ENCODE assay signal across 16 cellular contexts in the genomic region with DNA sequence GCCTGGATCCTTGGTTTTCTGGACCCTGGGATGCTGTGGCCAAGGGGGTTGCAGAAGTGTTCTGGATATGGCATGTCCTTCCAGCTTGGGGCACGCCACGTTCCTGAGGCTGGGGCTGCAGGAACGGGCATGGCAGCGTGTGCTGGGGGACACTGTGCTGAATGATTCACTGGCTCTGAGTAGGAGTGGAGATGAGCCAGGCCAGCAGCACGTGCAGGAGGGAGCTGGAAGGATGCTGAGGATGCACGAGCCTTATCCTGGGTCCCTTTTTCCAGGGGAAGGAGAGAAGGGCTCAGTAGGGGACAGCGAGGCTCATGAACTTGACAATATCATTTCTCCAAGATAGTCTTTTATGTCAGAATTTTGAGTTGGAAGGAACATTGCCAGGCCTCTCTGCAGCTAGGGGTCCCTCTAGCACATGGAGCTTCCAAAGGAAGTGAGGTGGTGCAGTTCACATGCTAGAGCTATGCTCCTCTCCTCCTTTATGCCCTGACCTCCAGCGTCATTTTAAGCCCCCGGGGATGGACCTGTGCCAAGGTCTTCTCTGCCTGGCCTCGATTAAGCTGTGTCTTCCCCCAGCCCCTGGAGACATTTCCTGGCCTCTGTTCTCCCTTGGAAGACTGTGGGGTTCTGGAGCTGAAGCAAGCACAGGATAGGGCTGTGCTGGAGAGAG.
DNase-seq lines count a peak whose midpoint lies in the region; FAIRE-seq and TF ChIP-seq lines count a peak whose summit lies in the region.
"Had no signal": no experiment of that assay in that cellular context is flagged by ENCODE, and none has a peak within 500 bp of the region (broad histone marks: within the 10 kb centered on the region; RNA-seq: fewer than 3 reads in every experiment).

No MANE protein-coding gene starts in this region.

- no peaks in the 10 kb centered on the region for H3K36me3 ChIP-seq in OCI-LY3 (replicated peaks; ENCODE audit: low read depth, low read length)
- H3K36me3 ChIP-seq in neuronal stem cell (replicated peaks in 1 of 2; ENCODE audit: control insufficient read depth in 2 of 2, insufficient read depth in 2 of 2, low read length in 2 of 2), result no peaks in the 10 kb centered on the region

- peak; percentile 11 for DNase-seq in NCI-H1694 treated with DMSO at 0.1 percent for 48 hours (lab: John Stamatoyannopoulos, UW)
- no peak for DNase-seq in NCI-H1694 (lab: John Stamatoyannopoulos, UW)
- DNase-seq in dermis blood vessel endothelial cell, result peak; percentile 52
- DNase-seq in neuronal stem cell (ENCODE audit: low spot score), result no peak
- no peak for DNase-seq in SKM-1 treated with dmso at 0.1 percent for 144 hours (lab: John Stamatoyannopoulos, UW; ENCODE audit: unreplicated experiment)
- DNase-seq in activated CD4-positive, alpha-beta memory T cell treated with anti-CD3 and anti-CD28 coated beads, Interleukin-2, amount 10 ng/mL, durations not matched to agents 7 days and 5 days, result no peak
- DNase-seq in RCC 7860 (ENCODE audit: low spot score), result no peak
- DNase-seq: COR-L47; NCI-H2171; stimulated activated CD4-positive, alpha-beta T cell treated with anti-CD3 and anti-CD28 coated beads, Interleukin-1b, Interleukin-23, amount 100 ng/mL, for 48 hours; T-helper 2 cell had no signal

- TF ChIP-seq CTCF in OCI-LY3 (IDR thresholded peaks at IDR 0.05; ENCODE audit: low read depth, low read length), result peak; percentile 33

- H2BK5ac ChIP-seq in neuronal stem cell (ENCODE audit: low read length), result no peak overlapping the region

- H3K9me3 ChIP-seq in OCI-LY3 (ENCODE audit: insufficient read depth, low read length) (no peaks in the 10 kb centered on the region), neuronal stem cell (replicated peaks in 1 of 2; ENCODE audit: control insufficient read depth in 2 of 2, insufficient read depth in 1 of 2, low read depth in 1 of 2, low read length in 2 of 2) (no peaks in the 10 kb centered on the region)

- H4K8ac ChIP-seq in neuronal stem cell (ENCODE audit: low read depth, low read length), result no peak overlapping the region

- POLR2A ChIA-PET in activated CD4-positive, alpha-beta memory T cell treated with anti-CD3 and anti-CD28 coated beads, Interleukin-2, amount 10 ng/mL, durations not matched to agents 7 days and 5 days (lab: Charles Lee), result no interaction called here

- 0 out of 2 replicates have a peak overlapping the region, but pooled peaks have one; percentile 48 for H3K4me2 ChIP-seq in OCI-LY3 (ENCODE audit: low read length)
- no peak overlapping the region for H3K4me2 ChIP-seq in neuronal stem cell (ENCODE audit: insufficient read depth, low read length, poor library complexity, severe bottlenecking)

- H3K27ac Mint-ChIP-seq in activated CD4-positive, alpha-beta memory T cell treated with anti-CD3 and anti-CD28 coated beads, Interleukin-2, amount 10 ng/mL, durations not matched to agents 7 days and 5 days, result no peak overlapping the region
- H3K27ac Mint-ChIP-seq: activated naive CD4-positive, alpha-beta T cell treated with anti-CD3 and anti-CD28 coated beads, Interleukin-2, amount 50 U/mL, for 72 hours; type B pancreatic cell had no signal

- H3K4me3 ChIP-seq in OCI-LY3 (ENCODE audit: low read length) (no peak overlapping the region), neuronal stem cell (ENCODE audit: low read length in 2 of 2) (no peak overlapping the region)

- H2AFZ ChIP-seq in OCI-LY3 (ENCODE audit: low read depth, low read length) (no peak overlapping the region), neuronal stem cell (ENCODE audit: low read length) (no peak overlapping the region)

- no peak overlapping the region for H4K91ac ChIP-seq in neuronal stem cell (ENCODE audit: low read depth, low read length, poor library complexity)

- peak overlapping the region; percentile 38 for H3K23ac ChIP-seq in neuronal stem cell (ENCODE audit: low read depth, low read length, poor library complexity)

- H3K9me3 Mint-ChIP-seq in activated CD4-positive, alpha-beta memory T cell treated with anti-CD3 and anti-CD28 coated beads, Interleukin-2, amount 10 ng/mL, durations not matched to agents 7 days and 5 days, result no peaks in the 10 kb centered on the region
- H3K9me3 Mint-ChIP-seq: activated naive CD4-positive, alpha-beta T cell treated with anti-CD3 and anti-CD28 coated beads, Interleukin-2, amount 50 U/mL, for 72 hours; type B pancreatic cell had no signal

- no peak overlapping the region for H3K4ac ChIP-seq in neuronal stem cell (ENCODE audit: low read length)

- peak overlapping the region; percentile 59 for H2AK5ac ChIP-seq in neuronal stem cell (ENCODE audit: low read depth, low read length)

- no peaks in the 10 kb centered on the region for H3K27me3 Mint-ChIP-seq in activated CD4-positive, alpha-beta memory T cell treated with anti-CD3 and anti-CD28 coated beads, Interleukin-2, amount 10 ng/mL, durations not matched to agents 7 days and 5 days
- H3K27me3 Mint-ChIP-seq: type B pancreatic cell had no signal

- no peak overlapping the region for H2BK12ac ChIP-seq in neuronal stem cell (ENCODE audit: low read length)

- no peaks in the 10 kb centered on the region for H3K79me1 ChIP-seq in neuronal stem cell (ENCODE audit: low read depth, low read length)

- no peak overlapping the region for H3K9ac ChIP-seq in OCI-LY3 (ENCODE audit: low read length)
- no peak overlapping the region for H3K9ac ChIP-seq in neuronal stem cell (ENCODE audit: low read depth, low read length, poor library complexity)

- peaks cover 1% of the 10 kb centered on the region for H3K4me1 Mint-ChIP-seq in activated CD4-positive, alpha-beta memory T cell treated with anti-CD3 and anti-CD28 coated beads, Interleukin-2, amount 10 ng/mL, durations not matched to agents 7 days and 5 days

- peak overlapping the region; percentile 60 for H3K14ac ChIP-seq in neuronal stem cell (ENCODE audit: low read length)

- H2BK120ac ChIP-seq in neuronal stem cell (ENCODE audit: low read depth, low read length), result no peak overlapping the region

- peak overlapping the region; percentile 50 for H3K18ac ChIP-seq in neuronal stem cell (ENCODE audit: low read length)

- peaks cover 34% of the 10 kb centered on the region for H3K4me1 ChIP-seq in OCI-LY3 (ENCODE audit: low read length)
- H3K4me1 ChIP-seq in neuronal stem cell (ENCODE audit: control insufficient read depth in 2 of 2, insufficient read depth in 1 of 2, low read depth in 1 of 2, low read length in 2 of 2), result peaks cover 5 to 16% of the 10 kb centered on the region in 2 donors

- no peak for FAIRE-seq in RCC 7860 (lab: Jason Lieb, UNC)
- FAIRE-seq: bronchial epithelial cell had no signal

- peaks cover 4% of the 10 kb centered on the region; the same call in 1 of the 2 replicates for H3K27me3 ChIP-seq in OCI-LY3 (ENCODE audit: low read depth, low read length)
- H3K27me3 ChIP-seq in neuronal stem cell (ENCODE audit: control insufficient read depth in 3 of 3, insufficient read depth in 3 of 3, low read depth in 1 of 3, low read length in 3 of 3), result no peaks in the 10 kb centered on the region

- H3K36me3 Mint-ChIP-seq in activated CD4-positive, alpha-beta memory T cell treated with anti-CD3 and anti-CD28 coated beads, Interleukin-2, amount 10 ng/mL, durations not matched to agents 7 days and 5 days (ENCODE audit: low read depth), result no peaks in the 10 kb centered on the region
- H3K36me3 Mint-ChIP-seq: activated naive CD4-positive, alpha-beta T cell treated with anti-CD3 and anti-CD28 coated beads, Interleukin-2, amount 50 U/mL, for 72 hours; type B pancreatic cell had no signal

- H4K20me1 ChIP-seq in OCI-LY3 (ENCODE audit: insufficient read depth, low read length), result no peaks in the 10 kb centered on the region

- peak overlapping the region; percentile 7 for H2BK15ac ChIP-seq in neuronal stem cell (ENCODE audit: low read length)

- CTCF ChIA-PET in activated CD4-positive, alpha-beta memory T cell treated with anti-CD3 and anti-CD28 coated beads, Interleukin-2, amount 10 ng/mL, durations not matched to agents 7 days and 5 days (lab: Charles Lee), result no interaction called here

- no CpG with 5 or more reads among the region's 10 CpGs for WGBS in neuronal stem cell (ENCODE audit: extremely low coverage in 2 of 2, insufficient read length in 2 of 2, insufficient replicate concordance in 1 of 2), 2 donors

- no peak overlapping the region for H3K4me3 Mint-ChIP-seq in activated CD4-positive, alpha-beta memory T cell treated with anti-CD3 and anti-CD28 coated beads, Interleukin-2, amount 10 ng/mL, durations not matched to agents 7 days and 5 days
- H3K4me3 Mint-ChIP-seq: type B pancreatic cell had no signal

- no peaks in the 10 kb centered on the region for H3K79me2 ChIP-seq in OCI-LY3 (ENCODE audit: low read length)

- no peak overlapping the region for H3K27ac ChIP-seq in OCI-LY3 (ENCODE audit: low read length)
- H3K27ac ChIP-seq in neuronal stem cell (replicated peaks; ENCODE audit: low read length), result no peak overlapping the region
- H3K27ac ChIP-seq: 22Rv1 had no signal

Comparison
In these comparisons a context has a peak if more than half of its experiments do, and no peak if none do; other contexts are left out.
1. DNase-seq: peak in NCI-H1694 treated with DMSO at 0.1 percent for 48 hours (single experiment) and dermis blood vessel endothelial cell (single experiment); none in NCI-H1694 (single experiment), neuronal stem cell (single experiment), SKM-1 treated with dmso at 0.1 percent for 144 hours (single experiment), activated CD4-positive, alpha-beta memory T cell treated with anti-CD3 and anti-CD28 coated beads, Interleukin-2, amount 10 ng/mL, durations not matched to agents 7 days and 5 days (single experiment) and RCC 7860 (single experiment).